8 cellular contexts compared by ENCODE assay signal in genomic region chr19:7928741-7929701, GRCh38. TPM values are rescaled to one million over a fixed set of nuclear protein-coding genes. Genes with fewer than 3 reads are reported as not detected.
A peak's percentile ranks its signal among the peaks of the same experiment; 100 is the strongest.
DNase-seq lines count a peak whose midpoint lies in the region; ATAC-seq, FAIRE-seq and TF ChIP-seq lines count a peak whose summit lies in the region.

No MANE protein-coding gene starts in this region.

- DNase-seq in A549 (ENCODE audit: low read depth in 1 of 2, low spot score in 1 of 2): peak; percentile 40 to 43
- peak; percentile 78 for DNase-seq in GM13977 (ENCODE audit: low spot score)
- DNase-seq in RCC 7860 (ENCODE audit: low spot score): peak; percentile 53
- DNase-seq in activated gamma-delta T cell treated with Interleukin-2 at 50 U/mL for 16 hours: peak; percentile 70
- DNase-seq in foreskin keratinocyte: peak; percentile 56 to 81
- peak; percentile 44 for DNase-seq in skeletal muscle cell (ENCODE audit: low read depth)
- no peak for DNase-seq in GM19238 (ENCODE audit: insufficient read length, low spot score)

- H3K9me3 ChIP-seq in A549: no peaks in the 10 kb centered on the region

- in situ Hi-C loops in GM13977 (cut with MboI; ENCODE audit: low pct_unique_long_range_greater_than_20kb, low sequenced_read_pairs, unreplicated experiment): no loop called here

- TF ChIP-seq POLR2A in A549 (IDR thresholded peaks at IDR 0.05; ENCODE audit: low read length): no peak

- no peak for TF ChIP-seq EP300 in A549 (IDR thresholded peaks at IDR 0.05)

- peaks cover 5% of the 10 kb centered on the region for H3K27me3 ChIP-seq in foreskin keratinocyte

- POLR2A ChIA-PET in A549 (lab: Yijun Ruan, JAX): interaction anchor here (0.6 to 3.2 kb wide), 2 partner anchors 15 to 1348 kb away, joined by 6 to 20 read pairs; partner anchors contain the start of gene TIMM44

- FAIRE-seq in A549 (lab: Jason Lieb, UNC): no peak
- FAIRE-seq in RCC 7860 (lab: Jason Lieb, UNC): peak; percentile 53

- no peak overlapping the region for H3K4me3 ChIP-seq in A549
- no peak overlapping the region for H3K4me3 ChIP-seq in skeletal muscle cell (ENCODE audit: low read depth, low read length)

- 52% methylated on average over 14 of the region's 24 CpGs for WGBS in A549 (ENCODE audit: missing lambda C conversion rate)

- H3K27ac ChIP-seq in A549: peak overlapping the region in 1 of 2 experiments; percentile 25; a peak in 2 of 6 replicates
- H3K27ac ChIP-seq in foreskin keratinocyte: peak overlapping the region; percentile 92

- CTCF ChIA-PET in A549 (lab: Yijun Ruan, JAX): interaction anchor here (1.2 to 5.7 kb wide), 5 partner anchors 8 to 73 kb away, joined by 8 to 56 read pairs (median 9); partner anchors contain the start of gene TIMM44

- TF ChIP-seq CTCF in A549 (IDR thresholded peaks at IDR 0.05) (no peak), GM13977 (IDR thresholded peaks at IDR 0.05; ENCODE audit: extremely low read depth, insufficient read depth, missing control alignments) (peak; percentile 59), foreskin keratinocyte (conservative IDR thresholded peaks at IDR 0.05) (peak; percentile 74)

- peak in 1 of 2 experiments; percentile 23; a peak in 2 of 5 replicates for TF ChIP-seq RAD21 in A549 (conservative IDR thresholded peaks at IDR 0.05 in 1 of 2, IDR thresholded peaks at IDR 0.05 in 1 of 2)

- H3K4me1 ChIP-seq in A549: peaks cover 22% of the 10 kb centered on the region
- peaks cover 11% of the 10 kb centered on the region for H3K4me1 ChIP-seq in foreskin keratinocyte

- ATAC-seq in A549 (peak; percentile 10 to 59; a peak in 4 of 6 replicates), foreskin keratinocyte (peak; percentile 79), HG03354 (IDR thresholded peaks at IDR 0.05; ENCODE audit: poor library complexity, severe bottlenecking, unreplicated experiment) (no peak)

- H3K4me2 ChIP-seq in A549: peak overlapping the region; percentile 26

TF ChIP-seq in A549, 52 proteins besides CTCF, POLR2A, EP300 and RAD21:
- TF ChIP-seq JUN (IDR thresholded peaks at IDR 0.05): no peak
- TF ChIP-seq CHD2 (IDR thresholded peaks at IDR 0.05; ENCODE audit: low read length, partially characterized antibody): no peak
- TF ChIP-seq BCL3 (IDR thresholded peaks at IDR 0.05): no peak
- TF ChIP-seq KDM1A (IDR thresholded peaks at IDR 0.05; ENCODE audit: low read depth): no peak
- no peak for TF ChIP-seq CBX2 (IDR thresholded peaks at IDR 0.05; ENCODE audit: borderline replicate concordance, low read depth)
- TF ChIP-seq PHF8 (IDR thresholded peaks at IDR 0.05; ENCODE audit: borderline replicate concordance, low read depth): no peak
- no peak for TF ChIP-seq ESRRA (IDR thresholded peaks at IDR 0.05; ENCODE audit: borderline replicate concordance, low read length)
- TF ChIP-seq POLR2AphosphoS2 (conservative IDR thresholded peaks at IDR 0.05; ENCODE audit: low read length): no peak
- TF ChIP-seq GATA3 (IDR thresholded peaks at IDR 0.05; ENCODE audit: borderline replicate concordance): no peak
- TF ChIP-seq MYC (IDR thresholded peaks at IDR 0.05; ENCODE audit: borderline replicate concordance, low read length): no peak
TF ChIP-seq in A549: peak in this region for 0.

RNA-seq across cellular contexts. Expression of gene CTXN1, which starts 3.1 kb away (rescaled TPM):
- 0.79 and 1.2 TPM in 2 replicates for polyA plus RNA-seq in A549 (2011; rRNA removed)
- 10.8 and 16.5 TPM in 2 replicates for polyA plus RNA-seq in A549 (2012; cell fraction: cytosol; rRNA removed)
- polyA plus RNA-seq in A549 (2012; cell fraction: nucleus; rRNA removed): 11.0 and 16.2 TPM in 2 replicates
- 7.9 to 10.7 TPM (median 9.9 TPM) in 3 replicates for polyA plus RNA-seq in A549 (2017; fragmentation: RNase III; extraction: RNeasy Plus Mini Kit Qiagen cat#74134 plus additional on column Dnase treatment)
- polyA minus RNA-seq in A549 (2011; rRNA and poly(A)+ RNA removed): 0.33 and 0.78 TPM in 2 replicates
- total RNA-seq in foreskin keratinocyte: 1.5 and 1.7 TPM in 2 replicates
- 5.1 and 6.4 TPM in 2 replicates for polyA plus RNA-seq in foreskin keratinocyte

RNA-seq across cellular contexts. Expression of gene SNAPC2, which starts 8.9 kb away (rescaled TPM):
- polyA plus RNA-seq in A549 (2011; rRNA removed): 8.8 and 9.2 TPM in 2 replicates
- 17.1 and 22.8 TPM in 2 replicates for polyA plus RNA-seq in A549 (2012; cell fraction: cytosol; rRNA removed)
- 20.9 and 24.4 TPM in 2 replicates for polyA plus RNA-seq in A549 (2012; cell fraction: nucleus; rRNA removed)
- polyA plus RNA-seq in A549 (2017; fragmentation: RNase III; extraction: RNeasy Plus Mini Kit Qiagen cat#74134 plus additional on column Dnase treatment): 13.4 to 13.8 TPM (median 13.8 TPM) in 3 replicates
- polyA minus RNA-seq in A549 (2011; rRNA and poly(A)+ RNA removed): 8.2 and 10.5 TPM in 2 replicates
- 22.5 and 22.7 TPM in 2 replicates for total RNA-seq in foreskin keratinocyte
- polyA plus RNA-seq in foreskin keratinocyte: 30.6 and 32.0 TPM in 2 replicates

RNA-seq across cellular contexts. Expression of gene TGFBR3L, which starts 14.4 kb away (rescaled TPM):
- 0.21 and 0.40 TPM in 2 replicates for polyA plus RNA-seq in A549 (2011; rRNA removed)
- 1.2 and 2.0 TPM in 2 replicates for polyA plus RNA-seq in A549 (2012; cell fraction: cytosol; rRNA removed)
- polyA plus RNA-seq in A549 (2012; cell fraction: nucleus; rRNA removed): 1.2 and 3.0 TPM in 2 replicates
- polyA plus RNA-seq in A549 (2017; fragmentation: RNase III; extraction: RNeasy Plus Mini Kit Qiagen cat#74134 plus additional on column Dnase treatment): 0.70 to 1.4 TPM (median 1.2 TPM) in 3 replicates
- 0.39 TPM in 1 of 2 replicates, not detected in the other for polyA minus RNA-seq in A549 (2011; rRNA and poly(A)+ RNA removed)
- 2.1 and 2.5 TPM in 2 replicates for total RNA-seq in foreskin keratinocyte
- 3.6 and 5.0 TPM in 2 replicates for polyA plus RNA-seq in foreskin keratinocyte

RNA-seq across cellular contexts. Expression of gene TIMM44, which starts 14.4 kb away (rescaled TPM):
- polyA plus RNA-seq in A549 (2011; rRNA removed) (23.0 and 53.2 TPM in 2 replicates), A549 (2017; fragmentation: RNase III; extraction: RNeasy Plus Mini Kit Qiagen cat#74134 plus additional on column Dnase treatment) (29.7 to 37.9 TPM (median 33.4 TPM) in 3 replicates), foreskin keratinocyte (50.0 and 53.9 TPM in 2 replicates)
- 69.3 and 79.1 TPM in 2 replicates for polyA plus RNA-seq in A549 (2012; cell fraction: cytosol; rRNA removed)
- 132 and 180 TPM in 2 replicates for polyA plus RNA-seq in A549 (2012; cell fraction: nucleus; rRNA removed)
- 22.9 and 24.2 TPM in 2 replicates for polyA minus RNA-seq in A549 (2011; rRNA and poly(A)+ RNA removed)
- total RNA-seq in foreskin keratinocyte: 63.0 and 67.5 TPM in 2 replicates

RNA-seq across cellular contexts. Expression of gene MAP2K7, which starts 25.3 kb away (rescaled TPM):
- 5.5 TPM in 2 replicates for polyA plus RNA-seq in A549 (2011; rRNA removed)
- polyA plus RNA-seq in A549 (2012; cell fraction: cytosol; rRNA removed): 9.3 and 12.9 TPM in 2 replicates
- polyA plus RNA-seq in A549 (2012; cell fraction: nucleus; rRNA removed): 37.3 and 41.7 TPM in 2 replicates
- polyA plus RNA-seq in A549 (2017; fragmentation: RNase III; extraction: RNeasy Plus Mini Kit Qiagen cat#74134 plus additional on column Dnase treatment): 17.4 to 19.4 TPM (median 19.3 TPM) in 3 replicates
- polyA minus RNA-seq in A549 (2011; rRNA and poly(A)+ RNA removed): 6.1 and 9.4 TPM in 2 replicates
- 12.7 and 13.5 TPM in 2 replicates for total RNA-seq in foreskin keratinocyte
- polyA plus RNA-seq in foreskin keratinocyte: 15.6 and 18.3 TPM in 2 replicates
